Comparison of ENCODE assay signal across 16 cellular contexts in the genomic region with DNA sequence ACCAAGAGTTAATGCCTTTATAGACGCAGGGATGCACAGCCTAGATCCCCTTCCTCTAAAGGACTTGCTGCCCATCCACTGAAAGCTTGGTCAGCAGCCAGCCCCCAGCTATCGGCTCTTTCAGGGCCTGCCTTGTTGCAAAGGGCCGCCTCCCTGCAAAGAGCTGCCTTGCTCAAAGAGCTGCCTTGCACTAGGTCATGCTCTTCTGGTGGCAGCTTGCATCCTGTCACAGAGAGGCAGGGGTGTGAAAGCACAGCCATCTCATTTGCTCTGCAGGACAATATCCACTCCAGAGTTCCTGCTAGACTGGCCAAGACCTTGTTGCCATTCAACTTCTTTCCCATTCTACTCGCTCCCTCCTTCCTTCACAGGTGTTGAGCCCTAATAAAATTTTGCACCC.
"Had no signal": no experiment of that assay in that cellular context is flagged by ENCODE, and none has a peak within 500 bp of the region (broad histone marks: within the 10 kb centered on the region; RNA-seq: fewer than 3 reads in every experiment).

No MANE protein-coding gene starts in this region.

- DNase-seq: activated CD4-positive, alpha-beta T cell treated with anti-CD3 and anti-CD28 coated beads, Interleukin-2, amount 50 U/mL, for 1 hour; activated CD8-positive, alpha-beta memory T cell treated with anti-CD3 and anti-CD28 coated beads for 24 hours; activated naive CD4-positive, alpha-beta T cell; activated naive CD8-positive, alpha-beta T cell treated with anti-CD3 and anti-CD28 coated beads, Interleukin-2, amount 10 ng/mL, durations not matched to agents 7 days and 5 days; dermis blood vessel endothelial cell; effector memory CD8-positive, alpha-beta T cell; nephron progenitor cell; pancreas; stimulated activated CD4-positive, alpha-beta T cell treated with anti-CD3 and anti-CD28 coated beads, Interleukin-2, amount 100 ng/mL, for 48 hours; stimulated activated naive B cell treated with anti-CD40 and anti-IgM and Interleukin-4, amounts not matched to agents 10 μg/mL and 1 μg/mL and 100 μg/mL, for 72 hours; T-cell; T-helper 9 cell; thyroid gland had no signal

- ATAC-seq: activated CD4-positive, CD25-positive, alpha-beta regulatory T cell treated with anti-CD3 and anti-CD28 coated beads, Interleukin-2, amount 50 U/mL, for 24 hours; effector memory CD8-positive, alpha-beta T cell; left lobe of liver; pancreas; stimulated activated naive B cell treated with anti-CD40 and anti-IgM and Interleukin-4, amounts not matched to agents 10 μg/mL and 1 μg/mL and 100 μg/mL, for 72 hours; T-cell had no signal

- H3K4me3 ChIP-seq: heart right ventricle, pancreas, thyroid gland had no signal

- H3K36me3 ChIP-seq: heart right ventricle, pancreas, thyroid gland had no signal

- H3K9me3 ChIP-seq: heart right ventricle, pancreas, thyroid gland had no signal

- H3K4me1 ChIP-seq: pancreas had no signal

- H3K27ac ChIP-seq: pancreas, thyroid gland had no signal

- H3K27me3 ChIP-seq: heart right ventricle, pancreas, thyroid gland had no signal
